1 cellular context compared by ENCODE assay signal in genomic region chr3:22704571-22705354, GRCh38.
TF ChIP-seq lines count a peak whose summit lies in the region.

No MANE protein-coding gene starts in this region.

TF ChIP-seq in GM23338, 12 proteins besides CTCF, POLR2A, EP300 and RAD21 (continued from another document):
- no peak for TF ChIP-seq ZNF462 (CRISPR knock-in tag; IDR thresholded peaks at IDR 0.05)
